8 cellular contexts compared by ENCODE assay signal in genomic region chr11:118917488-118918127, GRCh38. TPM values are rescaled to one million over a fixed set of nuclear protein-coding genes. Genes with fewer than 3 reads are reported as not detected.
DNase-seq lines count a peak whose midpoint lies in the region; ATAC-seq and TF ChIP-seq lines count a peak whose summit lies in the region.

No MANE protein-coding gene starts in this region.

- peak overlapping the region; percentile 67 for H4K91ac ChIP-seq in trophoblast cell (ENCODE audit: low read depth, low read length)

- H3K4me3 ChIP-seq in foreskin fibroblast (ENCODE audit: low read depth in 1 of 2, low read length in 2 of 2) (peak overlapping the region; percentile 36 to 99), trophoblast cell (ENCODE audit: low read depth, low read length) (no peak overlapping the region)

- H3K36me3 Mint-ChIP-seq in CD14-positive monocyte = peaks cover 14 to 18% of the 10 kb centered on the region in 2 donors

- peaks cover 17 to 18% of the 10 kb centered on the region in 2 experiments for H3K36me3 ChIP-seq in trophoblast cell (ENCODE audit: control insufficient read depth in 1 of 2, insufficient read depth in 2 of 2, low read length in 2 of 2)

- peaks cover 79 to 87% of the 10 kb centered on the region in 2 experiments for H3K4me1 ChIP-seq in trophoblast cell (ENCODE audit: control insufficient read depth in 1 of 2, insufficient read depth in 2 of 2, low read length in 2 of 2)

- peak overlapping the region; percentile 4 for H2BK120ac ChIP-seq in trophoblast cell (ENCODE audit: insufficient read depth, low read length, poor library complexity)

- H4K8ac ChIP-seq in trophoblast cell (ENCODE audit: low read depth, low read length) = peak overlapping the region; percentile 56

- peak overlapping the region; percentile 83 for H3K14ac ChIP-seq in trophoblast cell (ENCODE audit: low read length)

- peak overlapping the region; percentile 72 to 75 for H3K4me3 Mint-ChIP-seq in CD14-positive monocyte

- H3K4me1 Mint-ChIP-seq in CD14-positive monocyte = peaks cover 93% of the 10 kb centered on the region

- H2BK12ac ChIP-seq in trophoblast cell (ENCODE audit: low read length) = peak overlapping the region; percentile 92

- peak overlapping the region; percentile 71 for H3K4ac ChIP-seq in trophoblast cell (ENCODE audit: low read depth, low read length)

- peak overlapping the region; percentile 50 for H3K4me2 ChIP-seq in trophoblast cell (ENCODE audit: low read length)

- ATAC-seq in HG03175 (IDR thresholded peaks at IDR 0.05; ENCODE audit: unreplicated experiment) = no peak
- ATAC-seq in GM18909 (IDR thresholded peaks at IDR 0.05; ENCODE audit: poor library complexity, unreplicated experiment) = no peak

- no peaks in the 10 kb centered on the region for H3K9me3 ChIP-seq in trophoblast cell (ENCODE audit: insufficient read depth, low read depth, low read length)

- intact Hi-C loops in CD14-positive monocyte (cut with micrococcal nuclease) = no loop called here

- peak overlapping the region; percentile 39 for H4K12ac ChIP-seq in trophoblast cell (ENCODE audit: low read depth, low read length)

- DNase-seq in CD14-positive monocyte (ENCODE audit: low spot score) (peak; percentile 79), LHCN-M2 (ENCODE audit: low read depth) (peak; percentile 77), foreskin fibroblast (peak; percentile 92 to 96), trophoblast cell (peak; percentile 88 to 95), COLO829 (ENCODE audit: low spot score) (no peak)
- peak; percentile 40 for DNase-seq in activated T-helper 9 cell treated with anti-CD3 and anti-CD28 coated beads, Interleukin-2, amount 50 U/mL, for 16 hours (ENCODE audit: low read depth)

- no peak overlapping the region for H3K9ac ChIP-seq in trophoblast cell (ENCODE audit: low read length)

- peaks cover 57% of the 10 kb centered on the region for H3K79me2 ChIP-seq in trophoblast cell (ENCODE audit: control insufficient read depth, insufficient read depth, low read length, poor library complexity)

- peaks cover 0 to 18% (median 6%) of the 10 kb centered on the region in 3 donors for H3K27me3 Mint-ChIP-seq in CD14-positive monocyte (ENCODE audit: low read depth in 3 of 3)

- peak overlapping the region; percentile 81 to 93 (median 89) for H3K27ac Mint-ChIP-seq in CD14-positive monocyte

- H3K23ac ChIP-seq in trophoblast cell (ENCODE audit: low read length) = no peak overlapping the region

- TF ChIP-seq CTCF in CD14-positive monocyte (IDR thresholded peaks at IDR 0.05) (no peak), foreskin fibroblast (IDR thresholded peaks at IDR 0.05; ENCODE audit: low read depth, low read length) (no peak)

- H2BK5ac ChIP-seq in trophoblast cell (ENCODE audit: low read depth, low read length, poor library complexity) = peak overlapping the region; percentile 67

- H2AFZ ChIP-seq in trophoblast cell (ENCODE audit: insufficient read depth, low read length, poor library complexity) = no peak overlapping the region

- peak overlapping the region; percentile 88 for H3K18ac ChIP-seq in trophoblast cell (ENCODE audit: low read length)

- WGBS in trophoblast cell (ENCODE audit: extremely low coverage, insufficient coverage, insufficient read length) = no CpG with 5 or more reads among the region's 13 CpGs

- H3K79me1 ChIP-seq in trophoblast cell (ENCODE audit: low read length) = peaks cover 76% of the 10 kb centered on the region

- peak overlapping the region; percentile 91 for H2AK5ac ChIP-seq in trophoblast cell (ENCODE audit: low read length)

- no peaks in the 10 kb centered on the region for H3K27me3 ChIP-seq in trophoblast cell (ENCODE audit: insufficient read depth, low read length)

- H3K9me3 Mint-ChIP-seq in CD14-positive monocyte = peaks cover 0 to 2% (median 0%) of the 10 kb centered on the region in 7 donors

- H3K27ac ChIP-seq in trophoblast cell (ENCODE audit: low read depth, low read length) = peak overlapping the region; percentile 91

RNA-seq across cellular contexts. Expression of gene BCL9L, which starts 8.1 kb away (rescaled TPM):
- polyA plus RNA-seq in CD14-positive monocyte = 1 to 10 TPM in 1 of 2 donors, under 1 TPM in 1; 0.11 to 1.8 TPM
- 7.4 and 10.3 TPM in 2 replicates for total RNA-seq in LHCN-M2 (2014; rRNA removed)
- polyA plus RNA-seq in LHCN-M2 (2012) = 29.8 TPM
- 187 and 191 TPM in 2 replicates for polyA plus RNA-seq in trophoblast cell (2013)

RNA-seq across cellular contexts. Expression of gene CXCR5, which starts 33.9 kb away (rescaled TPM):
- polyA plus RNA-seq in CD14-positive monocyte = under 1 TPM; 0.08 to 0.09 TPM
- total RNA-seq in LHCN-M2 (2014; rRNA removed) = not detected in 2 replicates
- polyA plus RNA-seq in LHCN-M2 (2012) = not detected
- 0.03 and 0.06 TPM in 2 replicates for polyA plus RNA-seq in trophoblast cell (2013)

RNA-seq across cellular contexts. Expression of gene UPK2, which starts 38.5 kb away (rescaled TPM):
- polyA plus RNA-seq in CD14-positive monocyte = not detected
- total RNA-seq in LHCN-M2 (2014; rRNA removed) = not detected in 2 replicates
- polyA plus RNA-seq in LHCN-M2 (2012) = 0.34 TPM
- polyA plus RNA-seq in trophoblast cell (2013) = 2.8 and 3.2 TPM in 2 replicates

RNA-seq across cellular contexts. Expression of gene FOXR1, which starts 54.0 kb away (rescaled TPM):
- not detected for polyA plus RNA-seq in CD14-positive monocyte
- total RNA-seq in LHCN-M2 (2014; rRNA removed) = not detected in 2 replicates
- polyA plus RNA-seq in LHCN-M2 (2012) = not detected
- polyA plus RNA-seq in trophoblast cell (2013) = not detected in 2 replicates
